Comparison of ENCODE assay signal across 23 cellular contexts in genomic region chr15:39663684-39664083, GRCh38.
"Had no signal": no experiment of that assay in that cellular context is flagged by ENCODE, and none has a peak within 500 bp of the region (broad histone marks: within the 10 kb centered on the region; RNA-seq: fewer than 3 reads in every experiment).

No MANE protein-coding gene starts in this region.

- H3K4me3 Mint-ChIP-seq: effector memory CD8-positive, alpha-beta T cell; immature natural killer cell; T-helper 1 cell treated with Interleukin-12 subunit alpha and Interleukin-12 subunit beta and Interleukin-4 antibody, amounts not matched to agents 30 μg/mL and 1 μg/mL, for 36 hours; type B pancreatic cell; WTC11 had no signal

- FAIRE-seq: endothelial cell of umbilical vein had no signal

- ATAC-seq: activated naive CD4-positive, alpha-beta T cell treated with anti-CD3 and anti-CD28 coated beads, Interleukin-2, amount 50 U/mL, for 72 hours; effector memory CD8-positive, alpha-beta T cell; esophagus mucosa; foreskin keratinocyte; WTC11 had no signal

- H3K9me3 Mint-ChIP-seq: effector memory CD8-positive, alpha-beta T cell; immature natural killer cell; T-helper 1 cell treated with Interleukin-12 subunit alpha and Interleukin-12 subunit beta and Interleukin-4 antibody, amounts not matched to agents 30 μg/mL and 1 μg/mL, for 36 hours; type B pancreatic cell had no signal

- H3K27me3 ChIP-seq: adrenal gland, ascending aorta, brain microvascular endothelial cell, colonic mucosa, foreskin keratinocyte had no signal

- H3K27ac ChIP-seq: adrenal gland, ascending aorta, brain microvascular endothelial cell, colonic mucosa, dorsolateral prefrontal cortex, foreskin keratinocyte, left ventricle myocardium inferior, thoracic aorta had no signal

- H3K27ac Mint-ChIP-seq: activated naive CD4-positive, alpha-beta T cell treated with anti-CD3 and anti-CD28 coated beads, Interleukin-2, amount 50 U/mL, for 72 hours; immature natural killer cell; progenitor cell of endocrine pancreas; T-helper 1 cell treated with Interleukin-12 subunit alpha and Interleukin-12 subunit beta and Interleukin-4 antibody, amounts not matched to agents 30 μg/mL and 1 μg/mL, for 36 hours; type B pancreatic cell; WTC11 had no signal

- DNase-seq: activated gamma-delta T cell treated with Interleukin-2 at 50 U/mL for 16 hours; activated T-cell treated with anti-CD3 and anti-CD28 coated beads, Interleukin-2, amount 50 U/mL, for 1 hour; adrenal gland; brain microvascular endothelial cell; central memory CD4-positive, alpha-beta T cell; colonic mucosa; dorsolateral prefrontal cortex; effector memory CD8-positive, alpha-beta T cell; foreskin keratinocyte; immature natural killer cell; left ventricle myocardium inferior; stimulated activated CD4-positive, alpha-beta T cell treated with anti-CD3 and anti-CD28 coated beads, Interleukin-4, amount 100 ng/mL, for 24 hours; stimulated activated naive CD4-positive, alpha-beta T cell treated with Interleukin-2 at 50 U/mL for 16 hours; T1000 had no signal

- H3K9me3 ChIP-seq: adrenal gland, ascending aorta, colonic mucosa, left ventricle myocardium inferior, thoracic aorta had no signal

- H3K27me3 Mint-ChIP-seq: effector memory CD8-positive, alpha-beta T cell; progenitor cell of endocrine pancreas; type B pancreatic cell had no signal

- H3K36me3 ChIP-seq: adrenal gland, ascending aorta, brain microvascular endothelial cell, colonic mucosa, left ventricle myocardium inferior, thoracic aorta had no signal

- H3K36me3 Mint-ChIP-seq: activated naive CD4-positive, alpha-beta T cell treated with anti-CD3 and anti-CD28 coated beads, Interleukin-2, amount 50 U/mL, for 72 hours; immature natural killer cell; type B pancreatic cell had no signal

- H3K4me1 ChIP-seq: adrenal gland, colonic mucosa, foreskin keratinocyte, left ventricle myocardium inferior had no signal

- H3K4me3 ChIP-seq: adrenal gland, ascending aorta, colonic mucosa, dorsolateral prefrontal cortex, left ventricle myocardium inferior, thoracic aorta had no signal
